In the genomic region with DNA sequence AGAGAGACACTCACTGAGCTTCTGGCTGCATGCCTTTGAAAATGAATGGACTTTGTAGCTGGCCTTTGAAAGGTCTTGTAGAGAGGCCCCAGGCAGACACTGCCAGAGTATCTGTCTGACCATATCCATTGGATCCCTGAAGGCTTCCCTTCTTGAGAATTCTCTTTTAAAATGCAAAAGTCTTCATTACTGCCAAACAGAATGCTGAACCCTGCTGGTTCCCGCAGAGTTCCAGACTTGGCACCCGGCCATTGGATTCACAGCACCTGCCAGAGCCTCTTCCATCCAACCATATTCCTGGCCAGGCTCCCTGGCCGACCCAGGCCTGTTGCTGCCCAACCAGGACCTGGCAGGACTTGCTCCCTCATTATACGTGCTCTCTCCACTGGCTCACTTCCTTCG, we compare ENCODE assay signal across 18 cellular contexts.
A peak's percentile ranks its signal among the peaks of the same experiment; 100 is the strongest.
DNase-seq lines count a peak whose midpoint lies in the region; ATAC-seq and TF ChIP-seq lines count a peak whose summit lies in the region.
"Had no signal": no experiment of that assay in that cellular context is flagged by ENCODE, and none has a peak within 500 bp of the region (broad histone marks: within the 10 kb centered on the region; RNA-seq: fewer than 3 reads in every experiment).

No MANE protein-coding gene starts in this region.

- TF ChIP-seq CTCF in thyroid gland (IDR thresholded peaks at IDR 0.05) (no peak), PC-3 (conservative IDR thresholded peaks at IDR 0.05; ENCODE audit: low read depth, low read length) (no peak)

- no peak overlapping the region for H3K27ac ChIP-seq in SJCRH30
- no peak overlapping the region for H3K27ac ChIP-seq in thyroid gland
- no peak overlapping the region for H3K27ac ChIP-seq in PC-3 (ENCODE audit: low read length)

- no peak overlapping the region for H3K4me3 Mint-ChIP-seq in stimulated activated effector memory CD8-positive, alpha-beta T cell treated with anti-CD3 and anti-CD28 coated beads, Interleukin-12 subunit alpha, Interleukin-12 subunit beta, amount 100 ng/mL, for 72 hours
- H3K4me3 Mint-ChIP-seq: activated CD8-positive, alpha-beta T cell treated with anti-CD3 and anti-CD28 coated beads, Interleukin-2, amount 10 ng/mL, durations not matched to agents 7 days and 5 days; GM23338; IgD-negative memory B cell; nephron progenitor cell had no signal

- H3K27me3 ChIP-seq in SJCRH30 (no peaks in the 10 kb centered on the region), thyroid gland (no peaks in the 10 kb centered on the region), PC-3 (ENCODE audit: low read length) (peaks cover 8% of the 10 kb centered on the region; the same call in 1 of the 2 replicates)
- H3K27me3 ChIP-seq: ascending aorta had no signal

- peaks cover 4% of the 10 kb centered on the region; the same call in 1 of the 2 replicates for H3K9me2 ChIP-seq in PC-3 (replicated peaks; ENCODE audit: low read length)
- H3K9me2 ChIP-seq: SK-N-SH had no signal

- no peaks in the 10 kb centered on the region for H3K9me3 Mint-ChIP-seq in stimulated activated effector memory CD8-positive, alpha-beta T cell treated with anti-CD3 and anti-CD28 coated beads, Interleukin-12 subunit alpha, Interleukin-12 subunit beta, amount 100 ng/mL, for 72 hours
- H3K9me3 Mint-ChIP-seq: GM23338, IgD-negative memory B cell, nephron progenitor cell had no signal

- H3K9me3 ChIP-seq in SJCRH30 (replicated peaks) = no peaks in the 10 kb centered on the region
- H3K9me3 ChIP-seq in thyroid gland = no peaks in the 10 kb centered on the region
- no peaks in the 10 kb centered on the region for H3K9me3 ChIP-seq in PC-3 (ENCODE audit: low read length)
- H3K9me3 ChIP-seq: ascending aorta, Caco-2, SK-N-SH had no signal

- no peak overlapping the region for H3K4me2 ChIP-seq in PC-3 (ENCODE audit: low read length)
- H3K4me2 ChIP-seq: GM23338, SK-N-SH had no signal

- no peaks in the 10 kb centered on the region for H4K20me1 ChIP-seq in PC-3 (ENCODE audit: low read length)

- no peaks in the 10 kb centered on the region for H3K4me1 Mint-ChIP-seq in stimulated activated effector memory CD8-positive, alpha-beta T cell treated with anti-CD3 and anti-CD28 coated beads, Interleukin-12 subunit alpha, Interleukin-12 subunit beta, amount 100 ng/mL, for 72 hours
- H3K4me1 Mint-ChIP-seq: IgD-negative memory B cell had no signal

- TF ChIP-seq POLR2A in thyroid gland (IDR thresholded peaks at IDR 0.05) = no peak

- H3K79me2 ChIP-seq in PC-3 (ENCODE audit: low read length) = no peaks in the 10 kb centered on the region

- no peak overlapping the region for H3K9ac ChIP-seq in PC-3 (ENCODE audit: low read length)
- H3K9ac ChIP-seq: SK-N-SH had no signal

- WGBS in thyroid gland, 2 donors = 67 to 71% methylated on average over 5 of the region's 5 CpGs

- H3K27ac Mint-ChIP-seq in stimulated activated effector memory CD8-positive, alpha-beta T cell treated with anti-CD3 and anti-CD28 coated beads, Interleukin-12 subunit alpha, Interleukin-12 subunit beta, amount 100 ng/mL, for 72 hours = no peak overlapping the region
- H3K27ac Mint-ChIP-seq: activated CD8-positive, alpha-beta T cell treated with anti-CD3 and anti-CD28 coated beads, Interleukin-2, amount 10 ng/mL, durations not matched to agents 7 days and 5 days; GM23338; IgD-negative memory B cell; nephron progenitor cell had no signal

- ATAC-seq in left lobe of liver = peak; percentile 89
- no peak for ATAC-seq in PC-3
- ATAC-seq in stimulated activated effector memory CD8-positive, alpha-beta T cell treated with anti-CD3 and anti-CD28 coated beads, Interleukin-12 subunit alpha, Interleukin-12 subunit beta, amount 100 ng/mL, for 72 hours = no peak
- ATAC-seq: activated CD8-positive, alpha-beta T cell treated with anti-CD3 and anti-CD28 coated beads, Interleukin-2, amount 10 ng/mL, durations not matched to agents 7 days and 5 days; GM23338 had no signal

- H3K4me3 ChIP-seq in SJCRH30 (no peak overlapping the region), thyroid gland (replicated peaks in 1 of 3) (no peak overlapping the region), PC-3 (ENCODE audit: low read length) (no peak overlapping the region)
- H3K4me3 ChIP-seq: ascending aorta, GM23338 had no signal

- no peaks in the 10 kb centered on the region for H3K36me3 Mint-ChIP-seq in stimulated activated effector memory CD8-positive, alpha-beta T cell treated with anti-CD3 and anti-CD28 coated beads, Interleukin-12 subunit alpha, Interleukin-12 subunit beta, amount 100 ng/mL, for 72 hours
- H3K36me3 Mint-ChIP-seq: IgD-negative memory B cell had no signal

- H3F3A ChIP-seq in PC-3 (ENCODE audit: low read length, unreplicated experiment) = no peaks in the 10 kb centered on the region

- DNase-seq in NCI-H748 (lab: John Stamatoyannopoulos, UW; ENCODE audit: unreplicated experiment) (peak; percentile 51), NCI-H748 treated with DMSO at 0.1 percent for 48 hours (lab: John Stamatoyannopoulos, UW) (no peak), SJCRH30 (peak; percentile 26 to 38), left lobe of liver (ENCODE audit: low spot score) (no peak), thyroid gland (peak; percentile 4 to 8), EL (no peak), PC-3 (no peak)
- no peak for DNase-seq in stimulated activated effector memory CD8-positive, alpha-beta T cell treated with anti-CD3 and anti-CD28 coated beads, Interleukin-12 subunit alpha, Interleukin-12 subunit beta, amount 100 ng/mL, for 72 hours (ENCODE audit: low spot score in 2 of 2)
- DNase-seq: ACHN; activated CD8-positive, alpha-beta T cell treated with anti-CD3 and anti-CD28 coated beads, Interleukin-2, amount 10 ng/mL, durations not matched to agents 7 days and 5 days; Caco-2; NCI-H1436; nephron progenitor cell; SK-N-SH; stimulated activated naive CD4-positive, alpha-beta T cell had no signal

- no TSS peak for BruUV-seq in PC-3 (replicated peaks; lab: Mats Ljungman, UMichigan)

- POLR2A ChIA-PET in PC-3 (lab: Charles Lee; ENCODE audit: unreplicated experiment) = no interaction called here

- H3K4me1 ChIP-seq in SJCRH30 (no peaks in the 10 kb centered on the region), thyroid gland (no peaks in the 10 kb centered on the region), PC-3 (ENCODE audit: insufficient read depth, low read length) (peaks cover 19% of the 10 kb centered on the region)
- H3K4me1 ChIP-seq: Caco-2 had no signal

- CTCF ChIA-PET in PC-3 (lab: Charles Lee) = no interaction called here

- H3K36me3 ChIP-seq in SJCRH30 (no peaks in the 10 kb centered on the region), thyroid gland (no peaks in the 10 kb centered on the region), PC-3 (ENCODE audit: low read depth, low read length) (no peaks in the 10 kb centered on the region)
- H3K36me3 ChIP-seq: ascending aorta had no signal

- intact Hi-C loops in thyroid gland (cut with DNase I) = no loop called here
- intact Hi-C loops in PC-3 (cut with micrococcal nuclease) = no loop called here

- no peak overlapping the region for H2AFZ ChIP-seq in PC-3 (ENCODE audit: low read length)
- H2AFZ ChIP-seq: GM23338 had no signal

Comparison
In these comparisons a context has a peak if more than half of its experiments do, and no peak if none do; other contexts are left out.
1. DNase-seq: peak in NCI-H748 (single experiment), SJCRH30 (2 of 2) and thyroid gland (2 of 2); none in NCI-H748 treated with DMSO at 0.1 percent for 48 hours (single experiment), left lobe of liver (single experiment), EL (single experiment), PC-3 (single experiment) and stimulated activated effector memory CD8-positive, alpha-beta T cell treated with anti-CD3 and anti-CD28 coated beads, Interleukin-12 subunit alpha, Interleukin-12 subunit beta, amount 100 ng/mL, for 72 hours (0 of 2).